ENCODE assay signal across 11 cellular contexts in the genomic region with DNA sequence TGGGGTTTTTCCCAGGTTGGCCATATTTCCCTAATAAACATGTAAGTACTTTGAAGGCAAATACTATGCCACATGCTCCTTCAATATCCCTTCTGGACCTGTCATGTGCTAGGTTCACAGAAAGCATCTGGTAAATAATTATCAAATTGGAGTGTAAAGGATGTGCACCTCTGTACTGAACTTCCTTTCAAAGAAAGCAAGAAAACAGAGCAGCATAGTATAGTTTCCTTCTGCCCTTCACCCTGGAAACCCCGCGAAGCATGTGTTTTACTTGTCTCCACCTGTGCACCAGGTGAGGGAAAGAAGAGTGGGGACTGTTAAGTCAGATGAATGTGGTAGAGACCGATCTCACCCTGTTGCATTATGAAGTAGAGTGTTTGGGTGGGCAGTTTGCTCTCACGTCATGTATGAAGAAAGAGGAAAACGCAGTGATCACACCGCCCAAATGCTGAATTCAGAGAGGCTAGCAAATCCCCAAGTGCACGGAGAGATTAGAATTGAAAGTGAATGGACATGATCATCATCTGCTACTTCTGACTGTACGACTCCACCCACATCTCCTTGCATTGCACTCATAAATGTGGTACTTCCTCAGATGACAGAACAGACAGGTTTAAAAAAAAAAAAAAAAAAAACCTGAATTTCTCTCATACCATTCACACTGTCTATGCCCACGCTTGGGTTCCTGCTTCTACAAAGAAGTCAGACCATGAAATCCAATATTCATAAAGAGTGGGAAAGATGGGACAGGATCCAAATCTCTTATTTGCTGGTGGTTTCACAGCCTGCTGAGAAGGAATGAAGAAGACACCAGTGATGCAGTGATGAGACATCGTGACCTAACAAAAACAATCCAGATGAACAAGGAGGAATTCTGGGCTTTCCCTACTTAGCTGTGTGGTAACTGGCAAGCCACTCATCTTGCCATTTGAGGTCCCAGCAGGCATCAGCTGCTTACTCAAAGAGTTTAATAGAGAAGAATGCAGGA.
DNase-seq lines count a peak whose midpoint lies in the region; ATAC-seq and TF ChIP-seq lines count a peak whose summit lies in the region.
"Had no signal": no experiment of that assay in that cellular context is flagged by ENCODE, and none has a peak within 500 bp of the region (broad histone marks: within the 10 kb centered on the region; RNA-seq: fewer than 3 reads in every experiment).

No MANE protein-coding gene starts in this region.

- peaks cover 8% of the 10 kb centered on the region for H3K4me1 ChIP-seq in CD8-positive, alpha-beta T cell (ENCODE audit: insufficient read depth, low read length)
- H3K4me1 ChIP-seq in gastroesophageal sphincter (no peaks in the 10 kb centered on the region), tibial artery (no peaks in the 10 kb centered on the region)

- peak overlapping the region; percentile 78 for H3K4me3 Mint-ChIP-seq in CD8-positive, alpha-beta T cell
- no peak overlapping the region for H3K4me3 Mint-ChIP-seq in activated CD8-positive, alpha-beta memory T cell treated with anti-CD3 and anti-CD28 coated beads, Interleukin-2, amount 10 ng/mL, durations not matched to agents 7 days and 5 days
- H3K4me3 Mint-ChIP-seq: GM23338 had no signal

- H3K36me3 Mint-ChIP-seq in CD8-positive, alpha-beta T cell: no peaks in the 10 kb centered on the region
- H3K36me3 Mint-ChIP-seq in activated CD8-positive, alpha-beta memory T cell treated with anti-CD3 and anti-CD28 coated beads, Interleukin-2, amount 10 ng/mL, durations not matched to agents 7 days and 5 days: no peaks in the 10 kb centered on the region

- CTCF ChIA-PET in CD8-positive, alpha-beta T cell (lab: Charles Lee): no interaction called here
- CTCF ChIA-PET in activated CD8-positive, alpha-beta memory T cell treated with anti-CD3 and anti-CD28 coated beads, Interleukin-2, amount 10 ng/mL, durations not matched to agents 7 days and 5 days (lab: Charles Lee): no interaction called here

- H3K4me3 ChIP-seq in CD8-positive, alpha-beta T cell (ENCODE audit: low read depth, low read length): no peak overlapping the region
- H3K4me3 ChIP-seq in MG63: no peak overlapping the region
- no peak overlapping the region for H3K4me3 ChIP-seq in epithelial cell of esophagus (ENCODE audit: low read length)
- no peak overlapping the region for H3K4me3 ChIP-seq in gastroesophageal sphincter
- H3K4me3 ChIP-seq in tibial artery: no peak overlapping the region
- H3K4me3 ChIP-seq: GM23338, SK-N-MC had no signal

- no peaks in the 10 kb centered on the region for H3K9me3 ChIP-seq in CD8-positive, alpha-beta T cell (ENCODE audit: low read length)
- H3K9me3 ChIP-seq in MG63 (no peaks in the 10 kb centered on the region), gastroesophageal sphincter (no peaks in the 10 kb centered on the region), tibial artery (no peaks in the 10 kb centered on the region)

- no peak for TF ChIP-seq POLR2A in gastroesophageal sphincter (IDR thresholded peaks at IDR 0.05)

- POLR2A ChIA-PET in CD8-positive, alpha-beta T cell (lab: Charles Lee): no interaction called here

- peaks cover 2% of the 10 kb centered on the region for H3K27me3 Mint-ChIP-seq in CD8-positive, alpha-beta T cell (ENCODE audit: low read depth)
- H3K27me3 Mint-ChIP-seq in activated CD8-positive, alpha-beta memory T cell treated with anti-CD3 and anti-CD28 coated beads, Interleukin-2, amount 10 ng/mL, durations not matched to agents 7 days and 5 days: peaks cover 3% of the 10 kb centered on the region

- DNase-seq in CD8-positive, alpha-beta T cell: no peak
- DNase-seq in MG63 (peak; percentile 16), epithelial cell of esophagus (ENCODE audit: low read depth) (peak; percentile 43), tibial artery (no peak)
- no peak for DNase-seq in activated CD8-positive, alpha-beta memory T cell treated with anti-CD3 and anti-CD28 coated beads, Interleukin-2, amount 10 ng/mL, durations not matched to agents 7 days and 5 days
- DNase-seq: NCI-H1105 treated with DMSO at 0.1 percent for 48 hours had no signal

- WGBS in gastroesophageal sphincter (ENCODE audit: low coverage in 1 of 2), 2 donors: 71 to 81% methylated on average over 6 to 9 of the region's 10 CpGs

- no peak for TF ChIP-seq EP300 in gastroesophageal sphincter (IDR thresholded peaks at IDR 0.05)

- no peak overlapping the region for H3K27ac ChIP-seq in CD8-positive, alpha-beta T cell (ENCODE audit: low read depth, low read length)
- H3K27ac ChIP-seq in gastroesophageal sphincter (no peak overlapping the region), tibial artery (no peak overlapping the region)
- H3K27ac ChIP-seq: SK-N-MC had no signal

- H3K4me1 Mint-ChIP-seq in CD8-positive, alpha-beta T cell (ENCODE audit: low read depth): peaks cover 13% of the 10 kb centered on the region
- H3K4me1 Mint-ChIP-seq in activated CD8-positive, alpha-beta memory T cell treated with anti-CD3 and anti-CD28 coated beads, Interleukin-2, amount 10 ng/mL, durations not matched to agents 7 days and 5 days: peaks cover 1% of the 10 kb centered on the region

- H3K36me3 ChIP-seq in CD8-positive, alpha-beta T cell (ENCODE audit: insufficient read depth, low read length): no peaks in the 10 kb centered on the region
- H3K36me3 ChIP-seq in MG63 (no peaks in the 10 kb centered on the region), gastroesophageal sphincter (no peaks in the 10 kb centered on the region), tibial artery (no peaks in the 10 kb centered on the region)

- TF ChIP-seq CTCF in CD8-positive, alpha-beta T cell (IDR thresholded peaks at IDR 0.05): no peak
- TF ChIP-seq CTCF in epithelial cell of esophagus (IDR thresholded peaks at IDR 0.05; ENCODE audit: insufficient read depth, low read depth, low read length, missing control alignments) (no peak), gastroesophageal sphincter (IDR thresholded peaks at IDR 0.05) (no peak), tibial artery (IDR thresholded peaks at IDR 0.05) (no peak)

- intact Hi-C loops in CD8-positive, alpha-beta T cell (cut with DNase I, micrococcal nuclease): no loop called here
- intact Hi-C loops in tibial artery (cut with DNase I; ENCODE audit: low total_unique reads): no loop called here

- peak overlapping the region; percentile 38 for H3K27ac Mint-ChIP-seq in CD8-positive, alpha-beta T cell
- H3K27ac Mint-ChIP-seq in activated CD8-positive, alpha-beta memory T cell treated with anti-CD3 and anti-CD28 coated beads, Interleukin-2, amount 10 ng/mL, durations not matched to agents 7 days and 5 days: no peak overlapping the region
- H3K27ac Mint-ChIP-seq: GM23338 had no signal

- peak; percentile 29 for ATAC-seq in CD8-positive, alpha-beta T cell
- ATAC-seq in GM21528 (IDR thresholded peaks at IDR 0.05; ENCODE audit: low FRiP score, unreplicated experiment) (peak; percentile 89), GM21390 (IDR thresholded peaks at IDR 0.05; ENCODE audit: unreplicated experiment) (no peak), gastroesophageal sphincter (no peak)
- ATAC-seq in activated CD8-positive, alpha-beta memory T cell treated with anti-CD3 and anti-CD28 coated beads, Interleukin-2, amount 10 ng/mL, durations not matched to agents 7 days and 5 days: no peak
- ATAC-seq: GM23338 had no signal

- H3K27me3 ChIP-seq in CD8-positive, alpha-beta T cell (ENCODE audit: insufficient read depth, low read length): no peaks in the 10 kb centered on the region
- H3K27me3 ChIP-seq in MG63 (no peaks in the 10 kb centered on the region), gastroesophageal sphincter (no peaks in the 10 kb centered on the region), tibial artery (no peaks in the 10 kb centered on the region)

- H3K9me3 Mint-ChIP-seq in CD8-positive, alpha-beta T cell: no peaks in the 10 kb centered on the region
- no peaks in the 10 kb centered on the region for H3K9me3 Mint-ChIP-seq in activated CD8-positive, alpha-beta memory T cell treated with anti-CD3 and anti-CD28 coated beads, Interleukin-2, amount 10 ng/mL, durations not matched to agents 7 days and 5 days (ENCODE audit: low read depth)
- H3K9me3 Mint-ChIP-seq: GM23338 had no signal

Comparison
In these comparisons a context has a peak if more than half of its experiments do, and no peak if none do; other contexts are left out.
1. ATAC-seq: peak in CD8-positive, alpha-beta T cell (single experiment) and GM21528 (single experiment); none in GM21390 (single experiment), gastroesophageal sphincter (single experiment) and activated CD8-positive, alpha-beta memory T cell treated with anti-CD3 and anti-CD28 coated beads, Interleukin-2, amount 10 ng/mL, durations not matched to agents 7 days and 5 days (single experiment).
2. DNase-seq: peak in MG63 (single experiment) and epithelial cell of esophagus (single experiment); none in CD8-positive, alpha-beta T cell (0 of 7), activated CD8-positive, alpha-beta memory T cell treated with anti-CD3 and anti-CD28 coated beads, Interleukin-2, amount 10 ng/mL, durations not matched to agents 7 days and 5 days (single experiment) and tibial artery (0 of 2).